Comparison of ENCODE assay signal across 8 cellular contexts in the genomic region with DNA sequence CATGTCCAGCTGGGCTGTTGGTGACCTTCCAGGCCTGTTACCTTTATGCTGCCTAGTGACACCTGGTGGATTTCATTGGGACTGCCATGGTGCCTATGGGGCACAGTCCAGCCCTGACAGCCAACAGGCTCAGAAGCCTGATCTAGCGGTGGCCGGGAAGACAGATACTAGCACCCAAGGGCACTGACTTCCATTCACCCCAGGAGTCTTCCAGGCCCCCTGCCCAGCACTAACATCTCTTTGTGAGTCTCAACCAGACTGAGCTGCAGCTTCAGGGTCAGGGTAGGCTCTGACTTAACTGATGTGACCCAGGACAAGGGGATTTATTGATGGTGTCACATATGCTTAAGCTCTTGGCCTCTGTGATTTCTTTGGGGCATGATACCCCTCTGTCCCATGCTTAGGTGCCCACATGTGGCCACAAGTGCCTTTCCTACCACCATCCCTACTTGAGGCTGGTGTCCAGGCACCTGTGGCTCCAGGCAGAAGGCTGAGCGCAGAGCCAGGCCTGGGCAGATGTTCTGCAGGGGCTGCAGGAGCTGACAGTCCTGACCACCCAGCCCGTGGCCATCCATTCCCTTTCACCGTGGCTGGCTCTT. TPM values are rescaled to one million over a fixed set of nuclear protein-coding genes. Genes with fewer than 3 reads are reported as not detected.
DNase-seq lines count a peak whose midpoint lies in the region; ATAC-seq, FAIRE-seq and TF ChIP-seq lines count a peak whose summit lies in the region.
"Not testable (repeated sequence)": the region's sequence is repeated elsewhere in the genome, so short reads cannot be mapped to it uniquely, and the experiment has no call there.

No MANE protein-coding gene starts in this region.

- H3K9ac ChIP-seq in endodermal cell (ENCODE audit: extremely low read depth, low read length, poor library complexity, severe bottlenecking): not testable (repeated sequence)

- not testable (repeated sequence) for H3K27ac ChIP-seq in endodermal cell (ENCODE audit: low read depth, low read length)

- not testable (repeated sequence) for H3K27me3 ChIP-seq in endodermal cell (ENCODE audit: control insufficient read depth, insufficient read depth, low read length, poor library complexity, severe bottlenecking)

- DNase-seq in activated T-helper 1 cell treated with Interleukin-2 at 50 U/mL for 16 hours (ENCODE audit: low read depth): peak; percentile 26
- peak; percentile 80 for DNase-seq in endodermal cell
- peak; percentile 62 to 93 for DNase-seq in lower leg skin (ENCODE audit: low spot score in 2 of 2)
- DNase-seq in stimulated activated CD4-positive, alpha-beta T cell treated with anti-CD3 and anti-CD28 coated beads, Interleukin-15, amount 100 ng/mL, for 24 hours: peak; percentile 86
- DNase-seq in urothelium cell line (ENCODE audit: low spot score): not testable (repeated sequence)

- intact Hi-C loops in lower leg skin (cut with DNase I; ENCODE audit: low total_unique reads): loop anchor here (10.0 kb wide), 1 partner anchor 950 kb away; no protein-coding TSS in a partner anchor

- ATAC-seq in HG02763 (IDR thresholded peaks at IDR 0.05; ENCODE audit: unreplicated experiment) (peak; percentile 66), SK-N-SH treated with all-trans-retinoic acid at 6 μM for 48 hours (peak; percentile 100)

- not testable (repeated sequence) for H3K4me1 ChIP-seq in endodermal cell (ENCODE audit: control insufficient read depth, insufficient read depth, low read length)

- H3K27me3 Mint-ChIP-seq in endodermal cell (ENCODE audit: insufficient read depth): not testable (repeated sequence)

- not testable (repeated sequence) for H3K9me3 Mint-ChIP-seq in endodermal cell

- TF ChIP-seq POLR2A in lower leg skin (IDR thresholded peaks at IDR 0.05): not testable (repeated sequence)

- H3K36me3 ChIP-seq in endodermal cell (ENCODE audit: control insufficient read depth, insufficient read depth, low read length): not testable (repeated sequence)

- H3K9me3 ChIP-seq in endodermal cell (ENCODE audit: control insufficient read depth, low read length): not testable (repeated sequence)

- FAIRE-seq in urothelium cell line (lab: Jason Lieb, UNC): peak; percentile 74

- not testable (repeated sequence) for H3K27ac Mint-ChIP-seq in endodermal cell

- WGBS in endodermal cell (ENCODE audit: insufficient coverage in 1 of 2, insufficient read length in 1 of 2), 2 experiments: 50 to 82% methylated on average over 2 to 3 of the region's 5 CpGs
- 65 to 70% methylated on average over 5 of the region's 5 CpGs for WGBS in lower leg skin, 2 donors

- not testable (repeated sequence) for H3K4me3 Mint-ChIP-seq in endodermal cell

- not testable (repeated sequence) for H3K4me1 Mint-ChIP-seq in endodermal cell

- TF ChIP-seq CTCF in GM12874 (IDR thresholded peaks at IDR 0.05; ENCODE audit: insufficient read depth, low read depth, low read length): peak; percentile 38
- peak; percentile 78 for TF ChIP-seq CTCF in endodermal cell (conservative IDR thresholded peaks at IDR 0.05)
- TF ChIP-seq CTCF in lower leg skin (IDR thresholded peaks at IDR 0.05): peak in 1 of 3 donors; percentile 43

- H3K4me3 ChIP-seq in endodermal cell (ENCODE audit: low read length); lower leg skin (ENCODE audit: low read depth, poor library complexity, severe bottlenecking): not testable (repeated sequence)

- not testable (repeated sequence) for H3K36me3 Mint-ChIP-seq in endodermal cell (ENCODE audit: low read depth)

RNA-seq across cellular contexts. Expression of gene GOLGA6D, which starts 8.0 kb away (rescaled TPM):
- under 1 TPM; 0.11 to 0.24 TPM for total RNA-seq in endodermal cell
- polyA plus RNA-seq in endodermal cell (2013, experiment 1 of 2): 0.11 TPM
- polyA plus RNA-seq in endodermal cell (2013, experiment 2 of 2): not detected
- total RNA-seq in lower leg skin: 1 to 10 TPM in 1 of 4 donors, under 1 TPM in 1, not detected in 2; 0.08 to 1.3 TPM

RNA-seq across cellular contexts. Expression of gene GOLGA6C, which starts 16.5 kb away (rescaled TPM):
- total RNA-seq in endodermal cell: not detected
- not detected for polyA plus RNA-seq in endodermal cell (2013, experiment 1 of 2)
- polyA plus RNA-seq in endodermal cell (2013, experiment 2 of 2): not detected
- under 1 TPM in 2 of 4 donors, not detected in 2; 0.69 TPM for total RNA-seq in lower leg skin
